In the genomic region with DNA sequence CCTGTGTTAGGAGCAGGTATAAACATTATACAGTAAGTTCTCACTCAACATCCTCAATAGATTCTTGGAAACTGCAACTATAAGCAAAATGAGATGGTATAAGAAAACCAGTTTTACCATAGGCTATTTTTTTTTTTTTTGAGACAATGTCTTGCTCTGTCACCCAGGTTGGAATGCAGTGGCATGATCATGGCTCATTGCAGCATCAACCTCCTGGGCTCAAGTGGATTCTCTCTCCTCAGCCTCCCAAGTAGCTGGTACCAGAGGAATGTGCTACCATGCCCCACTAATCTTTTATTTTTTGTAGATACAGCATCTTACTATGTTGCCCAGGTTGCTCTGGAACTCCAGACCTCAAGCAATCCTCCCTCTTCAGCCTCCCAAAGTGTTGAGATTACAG, we compare ENCODE assay signal across 20 cellular contexts. TPM values are rescaled to one million over a fixed set of nuclear protein-coding genes. Genes with fewer than 3 reads are reported as not detected.
DNase-seq lines count a peak whose midpoint lies in the region; ATAC-seq and TF ChIP-seq lines count a peak whose summit lies in the region.
"Had no signal": no experiment of that assay in that cellular context is flagged by ENCODE, and none has a peak within 500 bp of the region (broad histone marks: within the 10 kb centered on the region; RNA-seq: fewer than 3 reads in every experiment).

No MANE protein-coding gene starts in this region.

- DNase-seq in HT1080 (ENCODE audit: low read depth) (peak; percentile 49), SJSA1 (ENCODE audit: low read depth in 1 of 2, low spot score in 2 of 2) (no peak), smooth muscle cell (lab: John Stamatoyannopoulos, UW; ENCODE audit: unreplicated experiment) (no peak), DMS114 treated with DMSO at 0.1 percent for 48 hours (lab: John Stamatoyannopoulos, UW; ENCODE audit: unreplicated experiment) (no peak)
- DNase-seq: CD4-positive, CD25-positive, alpha-beta regulatory T cell; COR-L47; DMS 273 treated with DMSO at 0.1 percent for 48 hours; DND-41; H9; NCI-H1092; NCI-H1436 treated with DMSO at 0.1 percent for 48 hours; NCI-H1930; NCI-H510A treated with DMSO at 0.1 percent for 48 hours; NCI-H748 treated with DMSO at 0.1 percent for 48 hours had no signal

- H3K9me3 ChIP-seq in SJSA1 (replicated peaks) (no peaks in the 10 kb centered on the region), esophagus (ENCODE audit: control insufficient read depth in 2 of 2, insufficient read depth in 1 of 2, low read depth in 1 of 2, low read length in 1 of 2) (no peaks in the 10 kb centered on the region), smooth muscle cell (replicated peaks; ENCODE audit: low read depth) (no peaks in the 10 kb centered on the region)
- H3K9me3 ChIP-seq: A549 had no signal

- peak overlapping the region; percentile 52 for H3K9ac ChIP-seq in smooth muscle cell (ENCODE audit: low read depth)

- H3K4me3 ChIP-seq in SJSA1: no peak overlapping the region
- H3K4me3 ChIP-seq in esophagus (ENCODE audit: low read depth in 1 of 2, low read length in 2 of 2): no peak overlapping the region
- H3K4me3 ChIP-seq in smooth muscle cell: no peak overlapping the region
- H3K4me3 ChIP-seq: A549, GM12878 had no signal

- H3K4me2 ChIP-seq in smooth muscle cell: peak overlapping the region; percentile 32
- H3K4me2 ChIP-seq: A549 had no signal

- H3K27me3 ChIP-seq in SJSA1 (replicated peaks) (no peaks in the 10 kb centered on the region; the same call in 1 of the 2 replicates), esophagus (ENCODE audit: control insufficient read depth in 1 of 2, insufficient read depth in 2 of 2, low read length in 2 of 2) (no peaks in the 10 kb centered on the region), smooth muscle cell (ENCODE audit: low read depth) (peaks cover 17% of the 10 kb centered on the region)

- TF ChIP-seq CTCF in smooth muscle cell (IDR thresholded peaks at IDR 0.05; ENCODE audit: borderline replicate concordance, insufficient read depth, poor library complexity, severe bottlenecking): no peak

- no peaks in the 10 kb centered on the region for H3K79me2 ChIP-seq in smooth muscle cell (ENCODE audit: low read depth)

- H3K27ac ChIP-seq in SJSA1 (peak overlapping the region; percentile 31; the same call in 1 of the 2 replicates), esophagus (ENCODE audit: low read depth in 2 of 2, low read length in 1 of 2) (peak overlapping the region; percentile 34 to 54), smooth muscle cell (ENCODE audit: low read depth) (peak overlapping the region; percentile 80)
- H3K27ac ChIP-seq: A549 had no signal

- no peaks in the 10 kb centered on the region for H3K36me3 ChIP-seq in SJSA1
- H3K36me3 ChIP-seq in esophagus (ENCODE audit: control insufficient read depth in 2 of 2, insufficient read depth in 2 of 2, low read length in 1 of 2): no peaks in the 10 kb centered on the region
- H3K36me3 ChIP-seq in smooth muscle cell (ENCODE audit: low read depth): no peaks in the 10 kb centered on the region

- H2AFZ ChIP-seq in smooth muscle cell (ENCODE audit: low read depth): no peak overlapping the region

- H3K4me1 ChIP-seq in SJSA1 (replicated peaks) (peaks cover 19% of the 10 kb centered on the region), esophagus (ENCODE audit: control insufficient read depth in 2 of 2, insufficient read depth in 2 of 2, low read length in 1 of 2) (peaks cover 0 to 11% of the 10 kb centered on the region in 2 donors), smooth muscle cell (ENCODE audit: low read depth) (no peaks in the 10 kb centered on the region)
- H3K4me1 ChIP-seq: A549 had no signal

- ATAC-seq in GM19023 (IDR thresholded peaks at IDR 0.05; ENCODE audit: unreplicated experiment) (no peak), HG03196 (IDR thresholded peaks at IDR 0.05; ENCODE audit: unreplicated experiment) (no peak)
- ATAC-seq: GM12878, Right ventricle myocardium inferior had no signal

- H3F3A ChIP-seq in smooth muscle cell (ENCODE audit: low read depth): no peaks in the 10 kb centered on the region

- no peaks in the 10 kb centered on the region for H4K20me1 ChIP-seq in smooth muscle cell (ENCODE audit: low read depth)

RNA-seq across cellular contexts. Expression of a gene that starts 50.1 kb away (rescaled TPM):
- total RNA-seq in HT1080 (2014; rRNA removed; shearing (Covaris generic)): 0.11 and 0.17 TPM in 2 replicates
- polyA plus RNA-seq in HT1080 (2015; cell fraction: cytosol; rRNA removed): 0.72 and 0.74 TPM in 2 replicates
- 1.1 and 1.2 TPM in 2 replicates for polyA plus RNA-seq in HT1080 (2015; cell fraction: nucleus; rRNA removed)
- total RNA-seq in SJSA1 (2014; rRNA removed; shearing (Covaris generic)): 13.8 and 14.9 TPM in 2 replicates
- polyA plus RNA-seq in esophagus (1 to 10 TPM; 2.1 to 2.8 TPM), smooth muscle cell (1.7 and 1.9 TPM in 2 replicates)
- 1.9 TPM in 2 replicates for total RNA-seq in smooth muscle cell
